In the genomic region with DNA sequence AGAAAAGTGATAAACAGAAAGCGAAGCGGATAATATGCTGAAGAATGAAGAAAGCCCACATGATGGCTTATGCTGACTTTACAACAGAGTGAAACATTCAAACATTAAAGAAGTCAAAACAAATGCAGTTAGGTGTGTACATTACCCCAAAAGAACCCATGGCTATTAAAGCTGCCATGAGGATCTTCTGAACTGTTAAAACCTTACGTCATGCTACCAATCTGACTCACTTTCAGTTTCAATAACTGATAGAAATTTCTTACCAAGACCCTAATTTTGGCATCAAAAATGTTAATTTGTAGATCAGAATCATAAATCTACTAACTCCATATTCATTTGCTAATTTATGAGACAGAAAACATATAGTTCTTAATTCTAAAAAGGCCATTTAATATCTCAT, we compare ENCODE assay signal across 11 cellular contexts. TPM values are rescaled to one million over a fixed set of nuclear protein-coding genes. Genes with fewer than 3 reads are reported as not detected.
DNase-seq lines count a peak whose midpoint lies in the region; ATAC-seq and TF ChIP-seq lines count a peak whose summit lies in the region.
"Had no signal": no experiment of that assay in that cellular context is flagged by ENCODE, and none has a peak within 500 bp of the region (broad histone marks: within the 10 kb centered on the region; RNA-seq: fewer than 3 reads in every experiment).

No MANE protein-coding gene starts in this region.

- intact Hi-C loops in psoas muscle (cut with DNase I) = no loop called here

- TF ChIP-seq CTCF in psoas muscle (IDR thresholded peaks at IDR 0.05) = no peak

- peak; percentile 72 for ATAC-seq in activated CD8-positive, alpha-beta memory T cell treated with anti-CD3 and anti-CD28 coated beads, Interleukin-2, amount 10 ng/mL, durations not matched to agents 7 days and 5 days
- peak; percentile 87 for ATAC-seq in GM21447 (IDR thresholded peaks at IDR 0.05; ENCODE audit: unreplicated experiment)
- peak; percentile 87 for ATAC-seq in HG03066 (IDR thresholded peaks at IDR 0.05; ENCODE audit: low read depth, unreplicated experiment)
- ATAC-seq in activated CD8-positive, alpha-beta T cell treated with anti-CD3 and anti-CD28 coated beads, Interleukin-2, amount 10 ng/mL, durations not matched to agents 7 days and 5 days = no peak
- no peak for ATAC-seq in psoas muscle
- ATAC-seq: mucosa of descending colon had no signal

- H3K4me1 Mint-ChIP-seq in activated CD8-positive, alpha-beta memory T cell treated with anti-CD3 and anti-CD28 coated beads, Interleukin-2, amount 10 ng/mL, durations not matched to agents 7 days and 5 days = peaks cover 20% of the 10 kb centered on the region
- H3K4me1 Mint-ChIP-seq in activated CD8-positive, alpha-beta T cell treated with anti-CD3 and anti-CD28 coated beads, Interleukin-2, amount 10 ng/mL, durations not matched to agents 7 days and 5 days (ENCODE audit: low read depth) = peaks cover 9% of the 10 kb centered on the region

- POLR2A ChIA-PET in activated CD8-positive, alpha-beta T cell treated with anti-CD3 and anti-CD28 coated beads, Interleukin-2, amount 10 ng/mL, durations not matched to agents 7 days and 5 days (lab: Charles Lee) = no interaction called here

- no peak overlapping the region for H3K4me3 Mint-ChIP-seq in activated CD8-positive, alpha-beta memory T cell treated with anti-CD3 and anti-CD28 coated beads, Interleukin-2, amount 10 ng/mL, durations not matched to agents 7 days and 5 days
- H3K4me3 Mint-ChIP-seq in activated CD8-positive, alpha-beta T cell treated with anti-CD3 and anti-CD28 coated beads, Interleukin-2, amount 10 ng/mL, durations not matched to agents 7 days and 5 days = no peak overlapping the region

- no peaks in the 10 kb centered on the region for H3K27me3 Mint-ChIP-seq in activated CD8-positive, alpha-beta memory T cell treated with anti-CD3 and anti-CD28 coated beads, Interleukin-2, amount 10 ng/mL, durations not matched to agents 7 days and 5 days
- H3K27me3 Mint-ChIP-seq in activated CD8-positive, alpha-beta T cell treated with anti-CD3 and anti-CD28 coated beads, Interleukin-2, amount 10 ng/mL, durations not matched to agents 7 days and 5 days (ENCODE audit: low read depth) = no peaks in the 10 kb centered on the region

- H3K27ac Mint-ChIP-seq in activated CD8-positive, alpha-beta memory T cell treated with anti-CD3 and anti-CD28 coated beads, Interleukin-2, amount 10 ng/mL, durations not matched to agents 7 days and 5 days = peak overlapping the region; percentile 75
- H3K27ac Mint-ChIP-seq in activated CD8-positive, alpha-beta T cell treated with anti-CD3 and anti-CD28 coated beads, Interleukin-2, amount 10 ng/mL, durations not matched to agents 7 days and 5 days = peak overlapping the region; percentile 43

- no peak overlapping the region for H3K27ac ChIP-seq in psoas muscle

- no peaks in the 10 kb centered on the region for H3K4me1 ChIP-seq in psoas muscle

- H3K27me3 ChIP-seq in psoas muscle (ENCODE audit: insufficient read depth in 3 of 3, low read length in 2 of 3) = no peaks in the 10 kb centered on the region

- no peak for DNase-seq in activated CD8-positive, alpha-beta memory T cell treated with anti-CD3 and anti-CD28 coated beads, Interleukin-2, amount 10 ng/mL, durations not matched to agents 7 days and 5 days
- no peak for DNase-seq in activated CD8-positive, alpha-beta memory T cell treated with anti-CD3 and anti-CD28 coated beads, Interleukin-2, amount 50 U/mL, for 48 hours
- DNase-seq in activated CD8-positive, alpha-beta T cell treated with anti-CD3 and anti-CD28 coated beads, Interleukin-2, amount 10 ng/mL, durations not matched to agents 7 days and 5 days = no peak
- no peak for DNase-seq in stimulated activated CD4-positive, alpha-beta T cell treated with anti-CD3 and anti-CD28 coated beads, Interleukin-4, amount 100 ng/mL, for 24 hours
- DNase-seq in psoas muscle (no peak), 8988T (no peak)
- DNase-seq: aorta, HCEC 1CT, mucosa of descending colon had no signal

- H3K9me3 ChIP-seq in psoas muscle = no peaks in the 10 kb centered on the region
- H3K9me3 ChIP-seq: mucosa of descending colon had no signal

- no peaks in the 10 kb centered on the region for H3K9me3 Mint-ChIP-seq in activated CD8-positive, alpha-beta memory T cell treated with anti-CD3 and anti-CD28 coated beads, Interleukin-2, amount 10 ng/mL, durations not matched to agents 7 days and 5 days (ENCODE audit: low read depth)
- no peaks in the 10 kb centered on the region for H3K9me3 Mint-ChIP-seq in activated CD8-positive, alpha-beta T cell treated with anti-CD3 and anti-CD28 coated beads, Interleukin-2, amount 10 ng/mL, durations not matched to agents 7 days and 5 days (ENCODE audit: insufficient read depth)

- H3K4me3 ChIP-seq in psoas muscle = no peak overlapping the region
- H3K4me3 ChIP-seq: mucosa of descending colon had no signal

- H3K36me3 ChIP-seq in psoas muscle (ENCODE audit: insufficient read depth in 1 of 2, low read depth in 1 of 2) = peaks cover 2 to 21% of the 10 kb centered on the region in 2 donors

- CTCF ChIA-PET in activated CD8-positive, alpha-beta memory T cell treated with anti-CD3 and anti-CD28 coated beads, Interleukin-2, amount 10 ng/mL, durations not matched to agents 7 days and 5 days (lab: Charles Lee) = no interaction called here
- CTCF ChIA-PET in activated CD8-positive, alpha-beta T cell treated with anti-CD3 and anti-CD28 coated beads, Interleukin-2, amount 10 ng/mL, durations not matched to agents 7 days and 5 days (lab: Charles Lee) = no interaction called here

- H3K36me3 Mint-ChIP-seq in activated CD8-positive, alpha-beta memory T cell treated with anti-CD3 and anti-CD28 coated beads, Interleukin-2, amount 10 ng/mL, durations not matched to agents 7 days and 5 days = peaks cover 18% of the 10 kb centered on the region
- peaks cover 23% of the 10 kb centered on the region for H3K36me3 Mint-ChIP-seq in activated CD8-positive, alpha-beta T cell treated with anti-CD3 and anti-CD28 coated beads, Interleukin-2, amount 10 ng/mL, durations not matched to agents 7 days and 5 days (ENCODE audit: low read depth)

- WGBS in psoas muscle, 3 donors = 95 to 98% (median 96%) methylated on average over 3 of the region's 3 CpGs

RNA-seq across cellular contexts. Expression of a gene that starts 29.1 kb away (rescaled TPM):
- total RNA-seq in activated CD8-positive, alpha-beta memory T cell treated with anti-CD3 and anti-CD28 coated beads, Interleukin-2, amount 10 ng/mL, durations not matched to agents 7 days and 5 days = 10 to 100 TPM; 10.5 to 11.5 TPM
- 1 to 10 TPM; 7.7 to 9.9 TPM for total RNA-seq in activated CD8-positive, alpha-beta T cell treated with anti-CD3 and anti-CD28 coated beads, Interleukin-2, amount 10 ng/mL, durations not matched to agents 7 days and 5 days
- total RNA-seq in psoas muscle = 10 to 100 TPM in 2 of 4 donors, 1 to 10 TPM in 2; 8.5 to 18.2 (median 10.3) TPM
- polyA plus RNA-seq in psoas muscle = 1 to 10 TPM; 4.4 to 8.4 (median 4.8) TPM

Comparison
In these comparisons a context has a peak if more than half of its experiments do, and no peak if none do; other contexts are left out.
1. ATAC-seq: peak in activated CD8-positive, alpha-beta memory T cell treated with anti-CD3 and anti-CD28 coated beads, Interleukin-2, amount 10 ng/mL, durations not matched to agents 7 days and 5 days (single experiment), GM21447 (single experiment) and HG03066 (single experiment); none in activated CD8-positive, alpha-beta T cell treated with anti-CD3 and anti-CD28 coated beads, Interleukin-2, amount 10 ng/mL, durations not matched to agents 7 days and 5 days (single experiment) and psoas muscle (0 of 4).